1 cellular context compared by ENCODE assay signal in the genomic region with DNA sequence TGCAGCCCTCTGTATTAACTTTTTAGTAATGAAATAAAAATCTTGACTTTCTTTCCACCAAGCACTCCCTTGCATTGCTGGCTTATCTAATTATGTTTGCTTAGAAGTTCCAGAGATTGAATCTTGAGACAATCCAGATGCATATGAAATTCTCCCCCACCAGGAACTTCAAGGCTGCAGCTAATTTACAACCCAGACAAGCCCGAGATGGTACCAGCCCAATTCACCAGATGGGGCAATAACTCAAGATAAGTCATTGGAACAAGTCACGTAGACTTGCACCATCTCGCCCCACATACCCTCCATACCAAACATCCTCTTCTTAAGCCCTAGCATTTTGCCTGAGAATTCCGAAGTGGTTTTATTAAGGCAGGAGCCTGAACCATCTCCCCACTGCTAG.
TF ChIP-seq lines count a peak whose summit lies in the region.

No MANE protein-coding gene starts in this region.

TF ChIP-seq in GM23338, 12 proteins besides CTCF, POLR2A, EP300 and RAD21:
- TF ChIP-seq CREB1 (CRISPR knock-in tag; IDR thresholded peaks at IDR 0.05; ENCODE audit: low read depth) (no peak), POLR2AphosphoS5 (IDR thresholded peaks at IDR 0.05; ENCODE audit: low read depth) (no peak), EZH2phosphoT487 (IDR thresholded peaks at IDR 0.05; ENCODE audit: unreplicated experiment) (no peak), STAT1 (IDR thresholded peaks at IDR 0.05; ENCODE audit: unreplicated experiment) (no peak)
- TF ChIP-seq, protein P1, sequence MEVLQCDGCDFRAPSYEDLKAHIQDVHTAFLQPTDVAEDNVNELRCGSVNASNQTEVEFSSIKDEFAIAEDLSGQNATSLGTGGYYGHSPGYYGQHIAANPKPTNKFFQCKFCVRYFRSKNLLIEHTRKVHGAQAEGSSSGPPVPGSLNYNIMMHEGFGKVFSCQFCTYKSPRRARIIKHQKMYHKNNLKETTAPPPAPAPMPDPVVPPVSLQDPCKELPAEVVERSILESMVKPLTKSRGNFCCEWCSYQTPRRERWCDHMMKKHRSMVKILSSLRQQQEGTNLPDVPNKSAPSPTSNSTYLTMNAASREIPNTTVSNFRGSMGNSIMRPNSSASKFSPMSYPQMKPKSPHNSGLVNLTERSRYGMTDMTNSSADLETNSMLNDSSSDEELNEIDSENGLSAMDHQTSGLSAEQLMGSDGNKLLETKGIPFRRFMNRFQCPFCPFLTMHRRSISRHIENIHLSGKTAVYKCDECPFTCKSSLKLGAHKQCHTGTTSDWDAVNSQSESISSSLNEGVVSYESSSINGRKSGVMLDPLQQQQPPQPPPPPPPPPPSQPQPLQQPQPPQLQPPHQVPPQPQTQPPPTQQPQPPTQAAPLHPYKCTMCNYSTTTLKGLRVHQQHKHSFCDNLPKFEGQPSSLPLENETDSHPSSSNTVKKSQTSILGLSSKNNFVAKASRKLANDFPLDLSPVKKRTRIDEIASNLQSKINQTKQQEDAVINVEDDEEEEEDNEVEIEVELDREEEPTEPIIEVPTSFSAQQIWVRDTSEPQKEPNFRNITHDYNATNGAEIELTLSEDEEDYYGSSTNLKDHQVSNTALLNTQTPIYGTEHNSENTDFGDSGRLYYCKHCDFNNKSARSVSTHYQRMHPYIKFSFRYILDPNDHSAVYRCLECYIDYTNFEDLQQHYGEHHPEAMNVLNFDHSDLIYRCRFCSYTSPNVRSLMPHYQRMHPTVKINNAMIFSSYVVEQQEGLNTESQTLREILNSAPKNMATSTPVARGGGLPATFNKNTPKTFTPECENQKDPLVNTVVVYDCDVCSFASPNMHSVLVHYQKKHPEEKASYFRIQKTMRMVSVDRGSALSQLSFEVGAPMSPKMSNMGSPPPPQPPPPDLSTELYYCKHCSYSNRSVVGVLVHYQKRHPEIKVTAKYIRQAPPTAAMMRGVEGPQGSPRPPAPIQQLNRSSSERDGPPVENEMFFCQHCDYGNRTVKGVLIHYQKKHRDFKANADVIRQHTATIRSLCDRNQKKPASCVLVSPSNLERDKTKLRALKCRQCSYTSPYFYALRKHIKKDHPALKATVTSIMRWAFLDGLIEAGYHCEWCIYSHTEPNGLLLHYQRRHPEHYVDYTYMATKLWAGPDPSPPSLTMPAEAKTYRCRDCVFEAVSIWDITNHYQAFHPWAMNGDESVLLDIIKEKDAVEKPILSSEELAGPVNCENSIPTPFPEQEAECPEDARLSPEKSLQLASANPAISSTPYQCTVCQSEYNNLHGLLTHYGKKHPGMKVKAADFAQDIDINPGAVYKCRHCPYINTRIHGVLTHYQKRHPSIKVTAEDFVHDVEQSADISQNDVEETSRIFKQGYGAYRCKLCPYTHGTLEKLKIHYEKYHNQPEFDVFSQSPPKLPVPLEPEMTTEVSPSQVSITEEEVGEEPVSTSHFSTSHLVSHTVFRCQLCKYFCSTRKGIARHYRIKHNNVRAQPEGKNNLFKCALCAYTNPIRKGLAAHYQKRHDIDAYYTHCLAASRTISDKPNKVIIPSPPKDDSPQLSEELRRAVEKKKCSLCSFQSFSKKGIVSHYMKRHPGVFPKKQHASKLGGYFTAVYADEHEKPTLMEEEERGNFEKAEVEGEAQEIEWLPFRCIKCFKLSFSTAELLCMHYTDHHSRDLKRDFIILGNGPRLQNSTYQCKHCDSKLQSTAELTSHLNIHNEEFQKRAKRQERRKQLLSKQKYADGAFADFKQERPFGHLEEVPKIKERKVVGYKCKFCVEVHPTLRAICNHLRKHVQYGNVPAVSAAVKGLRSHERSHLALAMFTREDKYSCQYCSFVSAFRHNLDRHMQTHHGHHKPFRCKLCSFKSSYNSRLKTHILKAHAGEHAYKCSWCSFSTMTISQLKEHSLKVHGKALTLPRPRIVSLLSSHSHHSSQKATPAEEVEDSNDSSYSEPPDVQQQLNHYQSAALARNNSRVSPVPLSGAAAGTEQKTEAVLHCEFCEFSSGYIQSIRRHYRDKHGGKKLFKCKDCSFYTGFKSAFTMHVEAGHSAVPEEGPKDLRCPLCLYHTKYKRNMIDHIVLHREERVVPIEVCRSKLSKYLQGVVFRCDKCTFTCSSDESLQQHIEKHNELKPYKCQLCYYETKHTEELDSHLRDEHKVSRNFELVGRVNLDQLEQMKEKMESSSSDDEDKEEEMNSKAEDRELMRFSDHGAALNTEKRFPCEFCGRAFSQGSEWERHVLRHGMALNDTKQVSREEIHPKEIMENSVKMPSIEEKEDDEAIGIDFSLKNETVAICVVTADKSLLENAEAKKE (CRISPR knock-in tag; IDR thresholded peaks at IDR 0.05): no peak
- TF ChIP-seq, protein P2, sequence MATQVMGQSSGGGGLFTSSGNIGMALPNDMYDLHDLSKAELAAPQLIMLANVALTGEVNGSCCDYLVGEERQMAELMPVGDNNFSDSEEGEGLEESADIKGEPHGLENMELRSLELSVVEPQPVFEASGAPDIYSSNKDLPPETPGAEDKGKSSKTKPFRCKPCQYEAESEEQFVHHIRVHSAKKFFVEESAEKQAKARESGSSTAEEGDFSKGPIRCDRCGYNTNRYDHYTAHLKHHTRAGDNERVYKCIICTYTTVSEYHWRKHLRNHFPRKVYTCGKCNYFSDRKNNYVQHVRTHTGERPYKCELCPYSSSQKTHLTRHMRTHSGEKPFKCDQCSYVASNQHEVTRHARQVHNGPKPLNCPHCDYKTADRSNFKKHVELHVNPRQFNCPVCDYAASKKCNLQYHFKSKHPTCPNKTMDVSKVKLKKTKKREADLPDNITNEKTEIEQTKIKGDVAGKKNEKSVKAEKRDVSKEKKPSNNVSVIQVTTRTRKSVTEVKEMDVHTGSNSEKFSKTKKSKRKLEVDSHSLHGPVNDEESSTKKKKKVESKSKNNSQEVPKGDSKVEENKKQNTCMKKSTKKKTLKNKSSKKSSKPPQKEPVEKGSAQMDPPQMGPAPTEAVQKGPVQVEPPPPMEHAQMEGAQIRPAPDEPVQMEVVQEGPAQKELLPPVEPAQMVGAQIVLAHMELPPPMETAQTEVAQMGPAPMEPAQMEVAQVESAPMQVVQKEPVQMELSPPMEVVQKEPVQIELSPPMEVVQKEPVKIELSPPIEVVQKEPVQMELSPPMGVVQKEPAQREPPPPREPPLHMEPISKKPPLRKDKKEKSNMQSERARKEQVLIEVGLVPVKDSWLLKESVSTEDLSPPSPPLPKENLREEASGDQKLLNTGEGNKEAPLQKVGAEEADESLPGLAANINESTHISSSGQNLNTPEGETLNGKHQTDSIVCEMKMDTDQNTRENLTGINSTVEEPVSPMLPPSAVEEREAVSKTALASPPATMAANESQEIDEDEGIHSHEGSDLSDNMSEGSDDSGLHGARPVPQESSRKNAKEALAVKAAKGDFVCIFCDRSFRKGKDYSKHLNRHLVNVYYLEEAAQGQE (IDR thresholded peaks at IDR 0.05; ENCODE audit: unreplicated experiment): no peak
- TF ChIP-seq, protein P3, sequence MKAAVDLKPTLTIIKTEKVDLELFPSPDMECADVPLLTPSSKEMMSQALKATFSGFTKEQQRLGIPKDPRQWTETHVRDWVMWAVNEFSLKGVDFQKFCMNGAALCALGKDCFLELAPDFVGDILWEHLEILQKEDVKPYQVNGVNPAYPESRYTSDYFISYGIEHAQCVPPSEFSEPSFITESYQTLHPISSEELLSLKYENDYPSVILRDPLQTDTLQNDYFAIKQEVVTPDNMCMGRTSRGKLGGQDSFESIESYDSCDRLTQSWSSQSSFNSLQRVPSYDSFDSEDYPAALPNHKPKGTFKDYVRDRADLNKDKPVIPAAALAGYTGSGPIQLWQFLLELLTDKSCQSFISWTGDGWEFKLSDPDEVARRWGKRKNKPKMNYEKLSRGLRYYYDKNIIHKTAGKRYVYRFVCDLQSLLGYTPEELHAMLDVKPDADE (IDR thresholded peaks at IDR 0.05): no peak
